17 cellular contexts compared by ENCODE assay signal in genomic region chr12:49092816-49093406, GRCh38. TPM values are rescaled to one million over a fixed set of nuclear protein-coding genes. Genes with fewer than 3 reads are reported as not detected.
DNase-seq lines count a peak whose midpoint lies in the region; FAIRE-seq and TF ChIP-seq lines count a peak whose summit lies in the region.
"Had no signal": no experiment of that assay in that cellular context is flagged by ENCODE, and none has a peak within 500 bp of the region (broad histone marks: within the 10 kb centered on the region; RNA-seq: fewer than 3 reads in every experiment).

No MANE protein-coding gene starts in this region.

- no peak overlapping the region for H2AK5ac ChIP-seq in H1 (ENCODE audit: low read depth, low read length)
- H2AK5ac ChIP-seq in neuronal stem cell (ENCODE audit: low read depth, low read length), result peak overlapping the region; percentile 76

- H3K27ac Mint-ChIP-seq in CD8-positive, alpha-beta memory T cell, result peak overlapping the region in 1 of 8 donors; percentile 47
- H3K27ac Mint-ChIP-seq: activated naive CD8-positive, alpha-beta T cell treated with anti-CD3 and anti-CD28 coated beads, Interleukin-2, amount 10 ng/mL, durations not matched to agents 7 days and 5 days; activated T-helper 17 cell treated with anti-CD3 and anti-CD28 coated beads, Interleukin-2, amount 50 U/mL, for 72 hours; natural killer cell had no signal

- H3K9me3 Mint-ChIP-seq in CD8-positive, alpha-beta memory T cell, result no peaks in the 10 kb centered on the region
- H3K9me3 Mint-ChIP-seq: activated naive CD8-positive, alpha-beta T cell treated with anti-CD3 and anti-CD28 coated beads, Interleukin-2, amount 10 ng/mL, durations not matched to agents 7 days and 5 days; activated T-helper 17 cell treated with anti-CD3 and anti-CD28 coated beads, Interleukin-2, amount 50 U/mL, for 72 hours; natural killer cell had no signal

- H2BK15ac ChIP-seq in H1 (ENCODE audit: low read length), result no peak overlapping the region
- H2BK15ac ChIP-seq in neuronal stem cell (ENCODE audit: low read length), result peak overlapping the region; percentile 45

- H2BK12ac ChIP-seq in H1 (ENCODE audit: low read depth, low read length) (peak overlapping the region; percentile 50; the same call in 1 of the 2 replicates), neuronal stem cell (ENCODE audit: low read length) (no peak overlapping the region)

- H2AFZ ChIP-seq in KMS-11 (ENCODE audit: low read depth), result no peak overlapping the region
- H2AFZ ChIP-seq in H1 (ENCODE audit: low read length), result no peak overlapping the region
- peak overlapping the region; percentile 96 for H2AFZ ChIP-seq in neuronal stem cell (ENCODE audit: low read length)

- TF ChIP-seq RAD21 in H1 (IDR thresholded peaks at IDR 0.05 in 1 of 2, conservative IDR thresholded peaks at IDR 0.05 in 1 of 2; ENCODE audit: low read depth in 2 of 2, low read length in 2 of 2), result no peak

- WGBS in H1 (ENCODE audit: extremely low coverage in 1 of 2, insufficient coverage in 1 of 2, insufficient read length in 1 of 2, insufficient replicate concordance in 2 of 2, low coverage in 1 of 2, low lambda C conversion rate in 2 of 2, missing lambda C conversion rate in 1 of 2), 2 experiments, result 68% methylated on average over 4 of the region's 4 CpGs; no CpG with 5 or more reads in 1 of the 2 experiments
- WGBS in neuronal stem cell (ENCODE audit: extremely low coverage in 2 of 2, insufficient read length in 2 of 2, insufficient replicate concordance in 1 of 2), 2 donors, result no CpG with 5 or more reads among the region's 4 CpGs

- no peak overlapping the region for H2BK120ac ChIP-seq in H1 (replicated peaks; ENCODE audit: low read depth, low read length)
- H2BK120ac ChIP-seq in neuronal stem cell (ENCODE audit: low read depth, low read length), result no peak overlapping the region

- H3K4ac ChIP-seq in H1 (replicated peaks; ENCODE audit: insufficient read length, low read depth, low read length) (no peak overlapping the region), neuronal stem cell (ENCODE audit: low read length) (no peak overlapping the region)

- peaks cover 13% of the 10 kb centered on the region for H3K23me2 ChIP-seq in H1 (ENCODE audit: low read depth, low read length)

- H4K20me1 ChIP-seq in KMS-11 (ENCODE audit: insufficient read depth), result no peaks in the 10 kb centered on the region
- peaks cover 4 to 9% of the 10 kb centered on the region in 2 experiments for H4K20me1 ChIP-seq in H1 (replicated peaks in 1 of 2; ENCODE audit: control insufficient read depth in 1 of 2, insufficient read depth in 2 of 2, low read length in 2 of 2)

- no peak overlapping the region for H4K5ac ChIP-seq in H1 (ENCODE audit: insufficient read length, low read depth, low read length)

- no peak overlapping the region for H2BK20ac ChIP-seq in H1 (ENCODE audit: low read length)

- H3K23ac ChIP-seq in H1 (ENCODE audit: insufficient read length) (no peak overlapping the region), neuronal stem cell (ENCODE audit: low read depth, low read length, poor library complexity) (peak overlapping the region; percentile 46)

- peaks cover 56% of the 10 kb centered on the region for H3K4me1 ChIP-seq in CD8-positive, alpha-beta memory T cell (ENCODE audit: insufficient read depth, low read length)
- H3K4me1 ChIP-seq in KMS-11 (ENCODE audit: low read depth, poor library complexity, severe bottlenecking) (peaks cover 19% of the 10 kb centered on the region), H1 (replicated peaks in 1 of 4; ENCODE audit: control insufficient read depth in 3 of 4, insufficient read depth in 4 of 4, low read length in 3 of 4) (peaks cover 0 to 47% (median 20%) of the 10 kb centered on the region in 4 experiments; a peak in 6 of 7 replicates), neuronal stem cell (ENCODE audit: control insufficient read depth in 2 of 2, insufficient read depth in 1 of 2, low read depth in 1 of 2, low read length in 2 of 2) (peaks cover 21 to 41% of the 10 kb centered on the region in 2 donors), kidney (ENCODE audit: control insufficient read depth in 1 of 2, insufficient read depth in 1 of 2, low read depth in 1 of 2, low read length in 2 of 2) (peaks cover 4 to 34% of the 10 kb centered on the region in 2 donors)

- FAIRE-seq in H1 (lab: Jason Lieb, UNC) (no peak), kidney (lab: Jason Lieb, UNC) (no peak)

- TF ChIP-seq EP300 in H1 (IDR thresholded peaks at IDR 0.05; ENCODE audit: borderline replicate concordance in 1 of 2, low read depth in 2 of 2, low read length in 2 of 2), result no peak

- H2BK5ac ChIP-seq in H1 (ENCODE audit: low read depth, low read length), result no peak overlapping the region
- peak overlapping the region; percentile 62 for H2BK5ac ChIP-seq in neuronal stem cell (ENCODE audit: low read length)

- TF ChIP-seq CTCF in KMS-11 (conservative IDR thresholded peaks at IDR 0.05; ENCODE audit: low read depth, low read length) (no peak), H1 (IDR thresholded peaks at IDR 0.05; ENCODE audit: control extremely low read depth in 1 of 3, insufficient read depth in 1 of 3, low read depth in 1 of 3, low read length in 3 of 3) (no peak), kidney (IDR thresholded peaks at IDR 0.05; ENCODE audit: borderline replicate concordance, extremely low read depth, insufficient read depth) (no peak)

- H3K4me3 Mint-ChIP-seq in CD8-positive, alpha-beta memory T cell, result no peak overlapping the region

- CTCF ChIA-PET in CD8-positive, alpha-beta memory T cell (lab: Charles Lee), result interaction anchor here (0.8 to 6.1 kb wide), 15 partner anchors 11 to 142 kb away, joined by 3 to 62 read pairs (median 5); partner anchors contain the start of genes LMBR1L, RHEBL1, TUBA1A and TUBA1B
- CTCF ChIA-PET in H1 (lab: Charles Lee; ENCODE audit: partially characterized antibody), result interaction anchor here (0.7 to 11.2 kb wide), 23 partner anchors 8 to 486 kb away, joined by 3 to 178 read pairs (median 5); partner anchors contain the start of genes LMBR1L, RHEBL1 and TUBA1B

- intact Hi-C loops in kidney (cut with DNase I), result no loop called here

- no peak for DNase-seq in CD8-positive, alpha-beta memory T cell
- no peak for DNase-seq in H1 (ENCODE audit: low read depth in 1 of 2, low spot score in 2 of 2)
- no peak for DNase-seq in neuronal stem cell (ENCODE audit: low spot score)
- no peak for DNase-seq in NCI-H2107 (lab: John Stamatoyannopoulos, UW)
- DNase-seq in kidney, result no peak
- DNase-seq in SHP77 (lab: John Stamatoyannopoulos, UW), result no peak
- DNase-seq in CD1c-positive myeloid dendritic cell (ENCODE audit: extremely low spot score), result no peak
- DNase-seq: natural killer cell, NCI-H2029 treated with DMSO at 0.1 percent for 48 hours had no signal

- no peak overlapping the region for H3K4me3 ChIP-seq in CD8-positive, alpha-beta memory T cell (ENCODE audit: low read length)
- H3K4me3 ChIP-seq in KMS-11 (IDR thresholded peaks at IDR 0.05; ENCODE audit: insufficient read depth, low read depth, low read length) (no peak overlapping the region), H1 (ENCODE audit: extremely low read depth in 1 of 4, insufficient read depth in 2 of 4, low read depth in 3 of 4, low read length in 4 of 4) (0 out of 8 replicates have a peak overlapping the region, but pooled peaks of 1 of the 4 experiments have one; percentile 50), neuronal stem cell (ENCODE audit: low read length in 2 of 2) (peak overlapping the region in 1 of 2 donors; percentile 52), kidney (ENCODE audit: low read length in 2 of 2) (no peak overlapping the region)
- H3K4me3 ChIP-seq: body of pancreas had no signal

- no peak overlapping the region for H3K9ac ChIP-seq in KMS-11
- no peak overlapping the region for H3K9ac ChIP-seq in H1 (replicated peaks in 1 of 4; ENCODE audit: extremely low read depth in 1 of 4, low read depth in 3 of 4, low read length in 3 of 4)
- H3K9ac ChIP-seq in neuronal stem cell (ENCODE audit: low read depth, low read length, poor library complexity), result no peak overlapping the region
- H3K9ac ChIP-seq in kidney (ENCODE audit: low read length in 2 of 2), result no peak overlapping the region

- peaks cover 42 to 61% (median 51%) of the 10 kb centered on the region in 3 donors for H3K4me1 Mint-ChIP-seq in CD8-positive, alpha-beta memory T cell

- peaks cover 0 to 19% (median 6%) of the 10 kb centered on the region in 3 donors for H3K36me3 Mint-ChIP-seq in CD8-positive, alpha-beta memory T cell

- POLR2A ChIA-PET in CD8-positive, alpha-beta memory T cell (lab: Charles Lee), result interaction anchor here (0.9 to 2.9 kb wide), 3 partner anchors 18 to 38 kb away, joined by 3 to 12 read pairs (median 4); partner anchors contain the start of genes LMBR1L, RHEBL1 and TUBA1B
- POLR2A ChIA-PET in H1 (lab: Charles Lee; ENCODE audit: partially characterized antibody), result interaction anchor here (0.8 to 6.4 kb wide), 12 partner anchors 12 to 38 kb away, joined by 3 to 66 read pairs (median 6); partner anchors contain the start of genes KMT2D, LMBR1L, RHEBL1 and TUBA1B

- H4K8ac ChIP-seq in H1 (ENCODE audit: extremely low read depth, insufficient read depth, low read length), result no peak overlapping the region
- H4K8ac ChIP-seq in neuronal stem cell (ENCODE audit: low read depth, low read length), result no peak overlapping the region

- peaks cover 63% of the 10 kb centered on the region for H3K27me3 ChIP-seq in CD8-positive, alpha-beta memory T cell (ENCODE audit: insufficient read depth, low read length, poor library complexity, severe bottlenecking)
- H3K27me3 ChIP-seq in KMS-11 (ENCODE audit: insufficient read depth, low read depth), result peaks cover 38% of the 10 kb centered on the region
- H3K27me3 ChIP-seq in H1 (replicated peaks in 1 of 4; ENCODE audit: control insufficient read depth in 3 of 4, extremely low read depth in 1 of 4, insufficient read depth in 3 of 4, low read length in 3 of 4), result peaks cover 57 to 74% (median 74%) of the 10 kb centered on the region in 4 experiments
- H3K27me3 ChIP-seq in neuronal stem cell (ENCODE audit: control insufficient read depth in 3 of 3, insufficient read depth in 3 of 3, low read depth in 1 of 3, low read length in 3 of 3), result peaks cover 38 to 63% (median 54%) of the 10 kb centered on the region in 3 experiments

- no peak overlapping the region for H3K56ac ChIP-seq in H1 (replicated peaks; ENCODE audit: insufficient read length, low read depth, low read length)

- no peaks in the 10 kb centered on the region for H3K9me3 ChIP-seq in CD8-positive, alpha-beta memory T cell (ENCODE audit: low read length)
- no peaks in the 10 kb centered on the region; a peak in 1 of 4 replicates for H3K9me3 ChIP-seq in H1 (ENCODE audit: insufficient read depth in 2 of 2, low read depth in 1 of 2, low read length in 1 of 2)
- H3K9me3 ChIP-seq in neuronal stem cell (replicated peaks in 1 of 2; ENCODE audit: control insufficient read depth in 2 of 2, insufficient read depth in 1 of 2, low read depth in 1 of 2, low read length in 2 of 2), result peaks cover 2% of the 10 kb centered on the region in 2 donors
- no peaks in the 10 kb centered on the region for H3K9me3 ChIP-seq in kidney (ENCODE audit: control insufficient read depth in 1 of 2, low read length in 2 of 2)
- H3K9me3 ChIP-seq: body of pancreas, Peyer's patch, thoracic aorta had no signal

- H3K4me2 ChIP-seq in KMS-11 (peak overlapping the region; percentile 18; the same call in 1 of the 2 replicates), H1 (ENCODE audit: insufficient read depth in 1 of 2, low read depth in 2 of 2, low read length in 2 of 2) (peak overlapping the region; percentile 45 to 75; a peak in 2 of 4 replicates), neuronal stem cell (ENCODE audit: insufficient read depth, low read length, poor library complexity, severe bottlenecking) (peak overlapping the region; percentile 94)

- peak overlapping the region; percentile 70 for H3K27ac ChIP-seq in CD8-positive, alpha-beta memory T cell (ENCODE audit: low read depth, low read length)
- H3K27ac ChIP-seq in KMS-11 (no peak overlapping the region), H1 (ENCODE audit: low read depth, low read length) (no peak overlapping the region), neuronal stem cell (replicated peaks; ENCODE audit: low read length) (no peak overlapping the region), kidney (ENCODE audit: low read depth in 2 of 2, low read length in 2 of 2) (no peak overlapping the region)
- H3K27ac ChIP-seq: body of pancreas, Peyer's patch, thoracic aorta, VCaP had no signal

- no peak overlapping the region for H4K91ac ChIP-seq in H1 (replicated peaks; ENCODE audit: insufficient read length, low read length)
- H4K91ac ChIP-seq in neuronal stem cell (ENCODE audit: low read depth, low read length, poor library complexity), result no peak overlapping the region

- H3K79me2 ChIP-seq in KMS-11 (ENCODE audit: insufficient read depth, low read depth) (no peaks in the 10 kb centered on the region), H1 (ENCODE audit: control insufficient read depth in 1 of 2, insufficient read depth in 2 of 2, low read length in 2 of 2) (no peaks in the 10 kb centered on the region)

- peaks cover 10% of the 10 kb centered on the region for H3K36me3 ChIP-seq in CD8-positive, alpha-beta memory T cell (ENCODE audit: insufficient read depth, low read length)
- H3K36me3 ChIP-seq in KMS-11 (ENCODE audit: insufficient read depth), result no peaks in the 10 kb centered on the region
- H3K36me3 ChIP-seq in H1 (ENCODE audit: control insufficient read depth in 2 of 4, insufficient read depth in 4 of 4, low read length in 3 of 4), result peaks cover 2 to 10% (median 4%) of the 10 kb centered on the region in 4 experiments; a peak in 4 of 8 replicates
- H3K36me3 ChIP-seq in neuronal stem cell (replicated peaks in 1 of 2; ENCODE audit: control insufficient read depth in 2 of 2, insufficient read depth in 2 of 2, low read length in 2 of 2), result peaks cover 11 to 25% of the 10 kb centered on the region in 2 donors
- peaks cover 9 to 11% of the 10 kb centered on the region in 2 donors for H3K36me3 ChIP-seq in kidney (ENCODE audit: control insufficient read depth in 1 of 2, insufficient read depth in 2 of 2, low read length in 2 of 2)

- H3K14ac ChIP-seq in H1 (ENCODE audit: insufficient read length) (no peak overlapping the region), neuronal stem cell (ENCODE audit: low read length) (no peak overlapping the region)

- TF ChIP-seq POLR2A in H1 (IDR thresholded peaks at IDR 0.05; ENCODE audit: control extremely low read depth in 1 of 2, low read depth in 2 of 2, low read length in 2 of 2), result no peak

- H3K18ac ChIP-seq in H1 (ENCODE audit: extremely low read depth, low read length) (no peak overlapping the region), neuronal stem cell (ENCODE audit: low read length) (peak overlapping the region; percentile 71)

- peaks cover 58 to 63% of the 10 kb centered on the region in 2 donors for H3K27me3 Mint-ChIP-seq in CD8-positive, alpha-beta memory T cell

- H3K79me1 ChIP-seq in H1 (ENCODE audit: low read depth, low read length) (no peaks in the 10 kb centered on the region), neuronal stem cell (ENCODE audit: low read depth, low read length) (no peaks in the 10 kb centered on the region)

RNA-seq across cellular contexts. Expression of gene DHH, which starts 1.7 kb away (rescaled TPM):
- total RNA-seq in CD8-positive, alpha-beta memory T cell, result under 1 TPM in 1 of 2 experiments, not detected in 1; 0.04 TPM
- not detected for polyA plus RNA-seq in CD8-positive, alpha-beta memory T cell
- total RNA-seq in H1 (2021; fragmentation: NEBNext Ultra II Directional; extraction: Animal tissue kit (Norgen Biotek cat#: 25700)), result 0.11 and 0.13 TPM in 2 replicates
- polyA plus RNA-seq in H1 (2011; rRNA removed) (0.03 and 0.09 TPM in 2 replicates), kidney (ENCODE audit: insufficient read depth, low read depth, low replicate concordance) (0.54 TPM)
- polyA plus RNA-seq in H1 (2011; cell fraction: cytosol; rRNA removed), result 0.03 TPM
- 0.16 TPM for polyA plus RNA-seq in H1 (2011; cell fraction: nucleus; rRNA removed)
- polyA plus RNA-seq in H1 (2012, experiment 1 of 2), result 0.04 to 0.09 TPM (median 0.05 TPM) in 4 replicates
- not detected for polyA plus RNA-seq in H1 (2012, experiment 2 of 2)
- polyA plus RNA-seq in H1 (2013, experiment 1 of 2), result 0.04 TPM
- polyA plus RNA-seq in H1 (2013, experiment 2 of 2), result 0.06 TPM
- not detected in 2 replicates for polyA minus RNA-seq in H1 (2011; rRNA and poly(A)+ RNA removed)
- polyA minus RNA-seq in H1 (2011; cell fraction: cytosol; rRNA and poly(A)+ RNA removed), result not detected
- polyA minus RNA-seq in H1 (2011; cell fraction: nucleus; rRNA and poly(A)+ RNA removed), result not detected
- polyA plus RNA-seq in neuronal stem cell (2013, experiment 1 of 2), result 0.14 TPM
- 0.12 TPM for polyA plus RNA-seq in neuronal stem cell (2013, experiment 2 of 2)
- 1.6 TPM for total RNA-seq in kidney
- total RNA-seq: body of pancreas, HT1080 had no signal

RNA-seq across cellular contexts. Expression of gene LMBR1L, which starts 17.7 kb away (rescaled TPM):
- total RNA-seq in CD8-positive, alpha-beta memory T cell, result 10 to 100 TPM; 47.2 to 48.7 TPM
- polyA plus RNA-seq in CD8-positive, alpha-beta memory T cell, result 37.6 TPM
- 47.7 and 49.6 TPM in 2 replicates for total RNA-seq in H1 (2021; fragmentation: NEBNext Ultra II Directional; extraction: Animal tissue kit (Norgen Biotek cat#: 25700))
- polyA plus RNA-seq in H1 (2011; rRNA removed), result 36.6 and 54.6 TPM in 2 replicates
- polyA plus RNA-seq in H1 (2011; cell fraction: cytosol; rRNA removed), result 42.5 TPM
- 180 TPM for polyA plus RNA-seq in H1 (2011; cell fraction: nucleus; rRNA removed)
- 30.8 to 52.0 TPM (median 47.4 TPM) in 4 replicates for polyA plus RNA-seq in H1 (2012, experiment 1 of 2)
- 37.8 TPM for polyA plus RNA-seq in H1 (2012, experiment 2 of 2)
- 30.1 TPM for polyA plus RNA-seq in H1 (2013, experiment 1 of 2)
- 33.4 TPM for polyA plus RNA-seq in H1 (2013, experiment 2 of 2)
- 99.6 and 107 TPM in 2 replicates for polyA minus RNA-seq in H1 (2011; rRNA and poly(A)+ RNA removed)
- polyA minus RNA-seq in H1 (2011; cell fraction: cytosol; rRNA and poly(A)+ RNA removed), result 35.4 TPM
- polyA minus RNA-seq in H1 (2011; cell fraction: nucleus; rRNA and poly(A)+ RNA removed), result 78.7 TPM
- 46.3 TPM for polyA plus RNA-seq in neuronal stem cell (2013, experiment 1 of 2)
- polyA plus RNA-seq in neuronal stem cell (2013, experiment 2 of 2), result 47.9 TPM
- 64.8 TPM for total RNA-seq in kidney
- polyA plus RNA-seq in kidney (ENCODE audit: insufficient read depth, low read depth, low replicate concordance), result 21.2 TPM

RNA-seq across cellular contexts. Expression of gene RHEBL1, which starts 23.1 kb away (rescaled TPM):
- total RNA-seq in CD8-positive, alpha-beta memory T cell, result 10 to 100 TPM; 10.1 to 10.2 TPM
- polyA plus RNA-seq in CD8-positive, alpha-beta memory T cell, result 8.0 TPM
- 7.0 and 7.5 TPM in 2 replicates for total RNA-seq in H1 (2021; fragmentation: NEBNext Ultra II Directional; extraction: Animal tissue kit (Norgen Biotek cat#: 25700))
- 8.1 and 9.4 TPM in 2 replicates for polyA plus RNA-seq in H1 (2011; rRNA removed)
- polyA plus RNA-seq in H1 (2011; cell fraction: cytosol; rRNA removed), result 8.9 TPM
- 8.4 TPM for polyA plus RNA-seq in H1 (2011; cell fraction: nucleus; rRNA removed)
- polyA plus RNA-seq in H1 (2012, experiment 1 of 2), result 6.8 to 8.2 TPM (median 7.4 TPM) in 4 replicates
- 6.5 TPM for polyA plus RNA-seq in H1 (2012, experiment 2 of 2)
- polyA plus RNA-seq in H1 (2013, experiment 1 of 2), result 4.7 TPM
- 4.9 TPM for polyA plus RNA-seq in H1 (2013, experiment 2 of 2)
- polyA minus RNA-seq in H1 (2011; rRNA and poly(A)+ RNA removed), result 5.3 and 7.7 TPM in 2 replicates
- 3.9 TPM for polyA minus RNA-seq in H1 (2011; cell fraction: cytosol; rRNA and poly(A)+ RNA removed)
- 3.0 TPM for polyA minus RNA-seq in H1 (2011; cell fraction: nucleus; rRNA and poly(A)+ RNA removed)
- 4.0 TPM for polyA plus RNA-seq in neuronal stem cell (2013, experiment 1 of 2)
- polyA plus RNA-seq in neuronal stem cell (2013, experiment 2 of 2), result 4.1 TPM
- total RNA-seq in kidney, result 0.69 TPM
- 0.52 TPM for polyA plus RNA-seq in kidney (ENCODE audit: insufficient read depth, low read depth, low replicate concordance)
- total RNA-seq: body of pancreas, Peyer's patch had no signal

RNA-seq across cellular contexts. Expression of gene KMT2D, which starts 32.3 kb away (rescaled TPM):
- total RNA-seq in CD8-positive, alpha-beta memory T cell, result 10 to 100 TPM; 79.4 to 79.7 TPM
- polyA plus RNA-seq in CD8-positive, alpha-beta memory T cell, result 22.8 TPM
- 86.3 and 92.3 TPM in 2 replicates for total RNA-seq in H1 (2021; fragmentation: NEBNext Ultra II Directional; extraction: Animal tissue kit (Norgen Biotek cat#: 25700))
- 9.1 and 15.7 TPM in 2 replicates for polyA plus RNA-seq in H1 (2011; rRNA removed)
- 14.5 TPM for polyA plus RNA-seq in H1 (2011; cell fraction: cytosol; rRNA removed)
- 56.4 TPM for polyA plus RNA-seq in H1 (2011; cell fraction: nucleus; rRNA removed)
- polyA plus RNA-seq in H1 (2012, experiment 1 of 2), result 30.8 to 49.4 TPM (median 44.1 TPM) in 4 replicates
- polyA plus RNA-seq in H1 (2012, experiment 2 of 2), result 16.1 TPM
- polyA plus RNA-seq in H1 (2013, experiment 1 of 2), result 18.0 TPM
- polyA plus RNA-seq in H1 (2013, experiment 2 of 2), result 12.9 TPM
- 34.4 and 39.4 TPM in 2 replicates for polyA minus RNA-seq in H1 (2011; rRNA and poly(A)+ RNA removed)
- polyA minus RNA-seq in H1 (2011; cell fraction: cytosol; rRNA and poly(A)+ RNA removed), result 64.4 TPM
- polyA minus RNA-seq in H1 (2011; cell fraction: nucleus; rRNA and poly(A)+ RNA removed), result 44.7 TPM
- polyA plus RNA-seq in neuronal stem cell (2013, experiment 1 of 2), result 10.4 TPM
- 10.8 TPM for polyA plus RNA-seq in neuronal stem cell (2013, experiment 2 of 2)
- 89.9 TPM for total RNA-seq in kidney
- polyA plus RNA-seq in kidney (ENCODE audit: insufficient read depth, low read depth, low replicate concordance), result 5.0 TPM

RNA-seq across cellular contexts. Expression of gene TUBA1B, which starts 38.3 kb away (rescaled TPM):
- total RNA-seq in CD8-positive, alpha-beta memory T cell, result 1,000 to 10,000 TPM; 2,435 to 2,464 TPM
- 378 TPM for polyA plus RNA-seq in CD8-positive, alpha-beta memory T cell
- 2,092 and 2,144 TPM in 2 replicates for total RNA-seq in H1 (2021; fragmentation: NEBNext Ultra II Directional; extraction: Animal tissue kit (Norgen Biotek cat#: 25700))
- polyA plus RNA-seq in H1 (2011; rRNA removed) (5,662 and 6,837 TPM in 2 replicates), kidney (ENCODE audit: insufficient read depth, low read depth, low replicate concordance) (533 TPM)
- polyA plus RNA-seq in H1 (2011; cell fraction: cytosol; rRNA removed), result 4,812 TPM
- 2,873 TPM for polyA plus RNA-seq in H1 (2011; cell fraction: nucleus; rRNA removed)
- polyA plus RNA-seq in H1 (2012, experiment 1 of 2), result 2,207 to 3,001 TPM (median 2,867 TPM) in 4 replicates
- 3,322 TPM for polyA plus RNA-seq in H1 (2012, experiment 2 of 2)
- 1,861 TPM for polyA plus RNA-seq in H1 (2013, experiment 1 of 2)
- 1,829 TPM for polyA plus RNA-seq in H1 (2013, experiment 2 of 2)
- 5,078 and 5,287 TPM in 2 replicates for polyA minus RNA-seq in H1 (2011; rRNA and poly(A)+ RNA removed)
- polyA minus RNA-seq in H1 (2011; cell fraction: cytosol; rRNA and poly(A)+ RNA removed), result 1,363 TPM
- polyA minus RNA-seq in H1 (2011; cell fraction: nucleus; rRNA and poly(A)+ RNA removed), result 988 TPM
- 3,086 TPM for polyA plus RNA-seq in neuronal stem cell (2013, experiment 1 of 2)
- 3,054 TPM for polyA plus RNA-seq in neuronal stem cell (2013, experiment 2 of 2)
- 537 TPM for total RNA-seq in kidney

Comparison
In these comparisons a context has a peak if more than half of its experiments do, and no peak if none do; other contexts are left out.
1. H3K4me2 ChIP-seq: peak in every context shown above with its lines; median percentile 94 in neuronal stem cell; 60 in H1; 18 in KMS-11.